In genomic region chr18:3935316-3935715, GRCh38 we compare ENCODE assay signal across 18 cellular contexts.
DNase-seq lines count a peak whose midpoint lies in the region; ATAC-seq, FAIRE-seq and TF ChIP-seq lines count a peak whose summit lies in the region.
"Had no signal": no experiment of that assay in that cellular context is flagged by ENCODE, and none has a peak within 500 bp of the region (broad histone marks: within the 10 kb centered on the region; RNA-seq: fewer than 3 reads in every experiment).

No MANE protein-coding gene starts in this region.

- H3K4me3 ChIP-seq in bronchial epithelial cell (ENCODE audit: low read depth, low read length): no peak overlapping the region
- H3K4me3 ChIP-seq: MG63, PC-9 had no signal

- TF ChIP-seq CTCF in bronchial epithelial cell (IDR thresholded peaks at IDR 0.05; ENCODE audit: insufficient read depth, low read length, severe bottlenecking): no peak

- no peak for ATAC-seq in GM18873 (IDR thresholded peaks at IDR 0.05; ENCODE audit: low FRiP score, unreplicated experiment)
- no peak for ATAC-seq in GM18511 (IDR thresholded peaks at IDR 0.05; ENCODE audit: unreplicated experiment)

- no peak for FAIRE-seq in bronchial epithelial cell (lab: Jason Lieb, UNC)
- FAIRE-seq: GM19239, H54 had no signal

- H3K27me3 ChIP-seq in bronchial epithelial cell (ENCODE audit: control insufficient read depth, insufficient read depth, low read length): no peaks in the 10 kb centered on the region
- H3K27me3 ChIP-seq: MG63 had no signal

- peak; percentile 22 for DNase-seq in DMS79 treated with DMSO at 0.1 percent for 48 hours (lab: John Stamatoyannopoulos, UW)
- no peak for DNase-seq in DMS79 (lab: John Stamatoyannopoulos, UW)
- DNase-seq in NCI-H69 (lab: John Stamatoyannopoulos, UW): peak; percentile 65
- DNase-seq in bronchial epithelial cell (ENCODE audit: low read depth): peak; percentile 53
- no peak for DNase-seq in activated naive CD4-positive, alpha-beta T cell treated with Interleukin-2 at 50 U/mL for 16 hours
- DNase-seq in stimulated activated naive CD4-positive, alpha-beta T cell (lab: John Stamatoyannopoulos, UW): no peak
- DNase-seq: 8988T; CD4-positive, alpha-beta memory T cell; MG63; NCI-H1092; NCI-H2081 treated with DMSO at 0.1 percent for 48 hours; NCI-H345; NCI-H526 treated with DMSO at 0.1 percent for 48 hours; PC-9 had no signal

- H3K36me3 ChIP-seq in bronchial epithelial cell (ENCODE audit: control insufficient read depth, insufficient read depth, low read length): no peaks in the 10 kb centered on the region
- H3K36me3 ChIP-seq: MG63 had no signal

Comparison
In these comparisons a context has a peak if more than half of its experiments do, and no peak if none do; other contexts are left out.
1. DNase-seq: peak in DMS79 treated with DMSO at 0.1 percent for 48 hours (single experiment), NCI-H69 (single experiment) and bronchial epithelial cell (single experiment); none in DMS79 (single experiment), activated naive CD4-positive, alpha-beta T cell treated with Interleukin-2 at 50 U/mL for 16 hours (single experiment) and stimulated activated naive CD4-positive, alpha-beta T cell (0 of 6).